ENCODE assay signal across 19 cellular contexts in genomic region chr1:1287288-1288110, GRCh38.
"Had no signal": no experiment of that assay in that cellular context is flagged by ENCODE, and none has a peak within 500 bp of the region (broad histone marks: within the 10 kb centered on the region; RNA-seq: fewer than 3 reads in every experiment).

No MANE protein-coding gene starts in this region.

- H3K36me3 Mint-ChIP-seq: activated naive CD8-positive, alpha-beta T cell; brain; natural killer cell had no signal

- H3K9me3 Mint-ChIP-seq: activated B cell treated with CpG ODN at 0.5 μM for 24 hours; activated CD4-positive, alpha-beta T cell treated with anti-CD3 and anti-CD28 coated beads, Interleukin-2, amount 10 ng/mL, durations not matched to agents 7 days and 5 days; brain; natural killer cell had no signal

- H3K4me3 ChIP-seq: colonic mucosa, gastroesophageal sphincter, left ventricle myocardium inferior, transverse colon had no signal

- H3K36me3 ChIP-seq: colonic mucosa, gastroesophageal sphincter, left ventricle myocardium inferior, transverse colon had no signal

- H3K4me3 Mint-ChIP-seq: activated B cell treated with CpG ODN at 0.5 μM for 24 hours; activated CD4-positive, alpha-beta T cell treated with anti-CD3 and anti-CD28 coated beads, Interleukin-2, amount 10 ng/mL, durations not matched to agents 7 days and 5 days; activated naive CD8-positive, alpha-beta T cell; brain; natural killer cell; T-helper 17 cell had no signal

- H3K27ac Mint-ChIP-seq: activated B cell treated with CpG ODN at 0.5 μM for 24 hours; activated CD4-positive, alpha-beta T cell treated with anti-CD3 and anti-CD28 coated beads, Interleukin-2, amount 10 ng/mL, durations not matched to agents 7 days and 5 days; activated naive CD8-positive, alpha-beta T cell; brain; natural killer cell; T-helper 17 cell had no signal

- H3K27me3 Mint-ChIP-seq: activated CD4-positive, alpha-beta T cell treated with anti-CD3 and anti-CD28 coated beads, Interleukin-2, amount 10 ng/mL, durations not matched to agents 7 days and 5 days; activated naive CD8-positive, alpha-beta T cell; T-helper 17 cell had no signal

- DNase-seq: activated B cell treated with CpG ODN at 0.5 μM for 24 hours; activated CD4-positive, alpha-beta T cell treated with anti-CD3 and anti-CD28 coated beads, Interleukin-2, amount 10 ng/mL, durations not matched to agents 7 days and 5 days; activated CD8-positive, alpha-beta memory T cell treated with anti-CD3 and anti-CD28 coated beads for 24 hours; activated gamma-delta T cell treated with Interleukin-2 at 50 U/mL for 16 hours; central memory CD4-positive, alpha-beta T cell; colonic mucosa; left ventricle myocardium inferior; mesendoderm; natural killer cell; nucleus accumbens; small intestine; stimulated activated CD4-positive, alpha-beta T cell treated with anti-CD3 and anti-CD28 coated beads, Interleukin-4, amount 100 ng/mL, for 4 hours; stimulated activated CD8-positive, alpha-beta memory T cell treated with anti-CD3 and anti-CD28 coated beads, Interleukin-4, amount 100 ng/mL, for 48 hours; stimulated activated naive CD8-positive, alpha-beta T cell treated with anti-CD3 and anti-CD28 coated beads, Interleukin-15, Interleukin-2, amounts not matched to agents 100 U/mL and 50 U/mL, for 24 hours; T-helper 17 cell; transverse colon had no signal

- ATAC-seq: gastroesophageal sphincter; natural killer cell; stimulated activated naive CD8-positive, alpha-beta T cell treated with anti-CD3 and anti-CD28 coated beads, Interleukin-15, Interleukin-2, amounts not matched to agents 100 U/mL and 50 U/mL, for 24 hours; T-helper 17 cell had no signal

- H3K9me3 ChIP-seq: colonic mucosa, gastroesophageal sphincter, left ventricle myocardium inferior, transverse colon had no signal

- H3K27ac ChIP-seq: colonic mucosa, gastroesophageal sphincter, left ventricle myocardium inferior, transverse colon had no signal

- H3K4me1 Mint-ChIP-seq: activated CD4-positive, alpha-beta T cell treated with anti-CD3 and anti-CD28 coated beads, Interleukin-2, amount 10 ng/mL, durations not matched to agents 7 days and 5 days; brain had no signal
